Comparison of ENCODE assay signal across 10 cellular contexts in the genomic region with DNA sequence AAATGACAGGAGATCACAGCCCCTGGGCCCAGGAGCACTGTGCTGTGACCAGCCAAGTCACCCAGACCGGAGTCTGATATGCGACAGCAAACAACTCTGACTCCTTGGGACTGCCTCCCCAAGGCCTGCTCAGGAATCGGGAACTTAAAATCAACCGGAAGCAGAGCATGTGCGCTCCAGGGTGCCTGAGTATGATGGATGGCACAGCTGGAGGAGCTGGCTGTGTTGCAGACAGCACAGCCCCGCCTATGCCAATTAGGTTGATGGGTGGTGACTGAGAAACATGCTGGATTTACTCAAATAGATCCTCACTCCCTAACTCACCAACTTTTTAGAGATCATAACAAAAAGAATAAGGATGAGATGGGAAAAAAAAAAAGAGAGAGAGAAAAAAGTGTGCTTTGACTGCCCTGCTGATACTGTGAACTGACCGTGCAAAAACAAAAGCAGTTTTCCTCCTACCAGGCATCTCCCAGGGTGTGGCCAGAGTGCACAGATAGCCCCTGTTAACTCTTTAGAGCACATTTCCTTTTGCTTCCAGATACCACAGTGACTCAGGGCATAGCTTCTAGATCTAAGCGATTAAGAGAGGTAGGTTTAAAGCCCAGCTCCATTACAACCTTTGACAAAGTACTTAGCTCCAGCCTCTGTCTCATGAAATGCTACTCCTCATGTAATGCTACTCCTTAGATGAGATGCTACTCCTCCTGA. TPM values are rescaled to one million over a fixed set of nuclear protein-coding genes. Genes with fewer than 3 reads are reported as not detected.
DNase-seq lines count a peak whose midpoint lies in the region; ATAC-seq and TF ChIP-seq lines count a peak whose summit lies in the region.
"Had no signal": no experiment of that assay in that cellular context is flagged by ENCODE, and none has a peak within 500 bp of the region (broad histone marks: within the 10 kb centered on the region; RNA-seq: fewer than 3 reads in every experiment).

No MANE protein-coding gene starts in this region.

- H3K4me1 Mint-ChIP-seq in naive thymus-derived CD4-positive, alpha-beta T cell, result peaks cover 0 to 1% (median 0%) of the 10 kb centered on the region in 7 donors

- POLR2A ChIA-PET in naive thymus-derived CD4-positive, alpha-beta T cell (lab: Charles Lee), result no interaction called here

- H3K27ac ChIP-seq in naive thymus-derived CD4-positive, alpha-beta T cell (ENCODE audit: low read depth, low read length), result no peak overlapping the region
- H3K27ac ChIP-seq: WERI-Rb-1 had no signal

- H3K27me3 ChIP-seq in naive thymus-derived CD4-positive, alpha-beta T cell (ENCODE audit: control insufficient read depth in 2 of 2, insufficient read depth in 2 of 2, low read length in 2 of 2), result peaks cover 0 to 4% of the 10 kb centered on the region in 2 donors

- H3K4me3 Mint-ChIP-seq in naive thymus-derived CD4-positive, alpha-beta T cell, result no peak overlapping the region
- H3K4me3 Mint-ChIP-seq: activated naive CD4-positive, alpha-beta T cell treated with anti-CD3 and anti-CD28 coated beads for 36 hours had no signal

- ATAC-seq in naive thymus-derived CD4-positive, alpha-beta T cell, result peak; percentile 45
- ATAC-seq in HG02884 (IDR thresholded peaks at IDR 0.05; ENCODE audit: unreplicated experiment) (no peak), GM21576 (IDR thresholded peaks at IDR 0.05; ENCODE audit: unreplicated experiment) (no peak)

- H3K4me1 ChIP-seq in naive thymus-derived CD4-positive, alpha-beta T cell (ENCODE audit: control insufficient read depth in 2 of 2, insufficient read depth in 2 of 2, low read length in 2 of 2), result no peaks in the 10 kb centered on the region

- no peak overlapping the region for H3K4me3 ChIP-seq in naive thymus-derived CD4-positive, alpha-beta T cell (ENCODE audit: low read length)

- intact Hi-C loops in naive thymus-derived CD4-positive, alpha-beta T cell (cut with micrococcal nuclease), result no loop called here

- peak; percentile 52 for TF ChIP-seq POLR2A in erythroblast (IDR thresholded peaks at IDR 0.05; ENCODE audit: low read length)

- no peaks in the 10 kb centered on the region for H3K36me3 Mint-ChIP-seq in naive thymus-derived CD4-positive, alpha-beta T cell

- DNase-seq in ELF-1 (ENCODE audit: low read depth, low spot score) (peak; percentile 89), NCI-H510A treated with DMSO at 0.1 percent for 48 hours (lab: John Stamatoyannopoulos, UW) (peak; percentile 37), erythroblast (lab: John Stamatoyannopoulos, UW) (peak; percentile 79 to 89), LoVo (ENCODE audit: low spot score) (no peak)
- DNase-seq in naive thymus-derived CD4-positive, alpha-beta T cell, result no peak
- DNase-seq in activated T-cell treated with anti-CD3 and anti-CD28 coated beads, Interleukin-2, amount 50 U/mL, for 1 hour, result no peak
- DNase-seq: activated naive CD4-positive, alpha-beta T cell treated with anti-CD3 and anti-CD28 coated beads for 36 hours; WERI-Rb-1 had no signal

- H3K9me3 ChIP-seq in naive thymus-derived CD4-positive, alpha-beta T cell (ENCODE audit: control insufficient read depth in 2 of 3, low read length in 3 of 3), result no peaks in the 10 kb centered on the region

- peaks cover 29 to 44% (median 40%) of the 10 kb centered on the region in 5 donors for H3K27me3 Mint-ChIP-seq in naive thymus-derived CD4-positive, alpha-beta T cell

- H3K36me3 ChIP-seq in naive thymus-derived CD4-positive, alpha-beta T cell (ENCODE audit: control insufficient read depth in 2 of 3, insufficient read depth in 3 of 3, low read length in 3 of 3), result no peaks in the 10 kb centered on the region

- H3K9me3 Mint-ChIP-seq in naive thymus-derived CD4-positive, alpha-beta T cell, result no peaks in the 10 kb centered on the region
- H3K9me3 Mint-ChIP-seq: activated naive CD4-positive, alpha-beta T cell treated with anti-CD3 and anti-CD28 coated beads for 36 hours had no signal

- H3K27ac Mint-ChIP-seq in naive thymus-derived CD4-positive, alpha-beta T cell, result no peak overlapping the region
- H3K27ac Mint-ChIP-seq: activated naive CD4-positive, alpha-beta T cell treated with anti-CD3 and anti-CD28 coated beads for 36 hours had no signal

- CTCF ChIA-PET in naive thymus-derived CD4-positive, alpha-beta T cell (lab: Charles Lee), result no interaction called here

RNA-seq across cellular contexts. Expression of gene STON2, which starts 27.4 kb away (rescaled TPM):
- total RNA-seq in naive thymus-derived CD4-positive, alpha-beta T cell, result 1 to 10 TPM in 1 of 5 experiments, under 1 TPM in 2, not detected in 2; 0.19 to 3.4 (median 0.65) TPM
- not detected for polyA plus RNA-seq in naive thymus-derived CD4-positive, alpha-beta T cell

Comparison
In these comparisons a context has a peak if more than half of its experiments do, and no peak if none do; other contexts are left out.
1. DNase-seq: peak in ELF-1 (single experiment), NCI-H510A treated with DMSO at 0.1 percent for 48 hours (single experiment) and erythroblast (2 of 2); none in naive thymus-derived CD4-positive, alpha-beta T cell (0 of 9), LoVo (single experiment) and activated T-cell treated with anti-CD3 and anti-CD28 coated beads, Interleukin-2, amount 50 U/mL, for 1 hour (single experiment).